8 cellular contexts compared by ENCODE assay signal in genomic region chr19:37906868-37907734, GRCh38. TPM values are rescaled to one million over a fixed set of nuclear protein-coding genes. Genes with fewer than 3 reads are reported as not detected.
A peak's percentile ranks its signal among the peaks of the same experiment; 100 is the strongest.
DNase-seq lines count a peak whose midpoint lies in the region; ATAC-seq and TF ChIP-seq lines count a peak whose summit lies in the region.

Gene SIPA1L3 (plus strand): TSS chr19:37907208. CDS start chr19:38081566, 174,358 bp downstream.

- H3K27ac ChIP-seq in OCI-LY3 (ENCODE audit: low read length), result peak within 1 kb of the TSS; percentile 71

- H3K9me3 ChIP-seq in OCI-LY3 (ENCODE audit: insufficient read depth, low read length) (no peaks in the 10 kb centered on the region), mononuclear cell (ENCODE audit: low read depth, low read length) (no peaks in the 10 kb centered on the region)

- H3K4me2 ChIP-seq in OCI-LY3 (ENCODE audit: low read length), result peak within 1 kb of the TSS; percentile 88

- no peaks in the 10 kb centered on the region for H3K27me3 ChIP-seq in OCI-LY3 (ENCODE audit: low read depth, low read length)
- no peaks in the 10 kb centered on the region for H3K27me3 ChIP-seq in mononuclear cell (ENCODE audit: insufficient read depth, low read length)

- peak within 1 kb of the TSS; percentile 86 for H2AFZ ChIP-seq in OCI-LY3 (ENCODE audit: low read depth, low read length)

- 0 out of 2 replicates have a peak, but pooled peaks cover 3% of the 10 kb centered on the region for H4K20me1 ChIP-seq in OCI-LY3 (ENCODE audit: insufficient read depth, low read length)

- H3K36me3 ChIP-seq in OCI-LY3 (replicated peaks; ENCODE audit: low read depth, low read length), result no peaks in the 10 kb centered on the region

- DNase-seq in D341Med (ENCODE audit: low spot score) (peak; percentile 91), HuH-7 (ENCODE audit: low spot score) (peak; percentile 94), activated T-cell treated with anti-CD3 and anti-CD28 coated beads for 1 hour (ENCODE audit: low read depth) (peak; percentile 88), epidermal melanocyte (ENCODE audit: insufficient read length, low spot score) (peak; percentile 88)
- peak; percentile 91 for DNase-seq in stimulated activated CD8-positive, alpha-beta memory T cell treated with anti-CD3 and anti-CD28 coated beads, Interleukin-4, amount 100 ng/mL, for 24 hours (ENCODE audit: low read depth)

- H3K4me3 ChIP-seq in OCI-LY3 (ENCODE audit: low read length) (peak within 1 kb of the TSS; percentile 80), mononuclear cell (ENCODE audit: low read length) (peak within 1 kb of the TSS; percentile 89)

- H3K4me1 ChIP-seq in OCI-LY3 (ENCODE audit: low read length) (peaks cover 18% of the 10 kb centered on the region), mononuclear cell (ENCODE audit: insufficient read depth, low read length) (peaks cover 41% of the 10 kb centered on the region)

- peak; percentile 72 for ATAC-seq in GM21515 (IDR thresholded peaks at IDR 0.05; ENCODE audit: unreplicated experiment)

- TF ChIP-seq CTCF in OCI-LY3 (IDR thresholded peaks at IDR 0.05; ENCODE audit: low read depth, low read length), result no peak

- H3K79me2 ChIP-seq in OCI-LY3 (ENCODE audit: low read length), result peaks cover 28% of the 10 kb centered on the region

- peak within 1 kb of the TSS; percentile 78 for H3K9ac ChIP-seq in OCI-LY3 (ENCODE audit: low read length)

RNA-seq across cellular contexts. Expression of gene SIPA1L3, which starts in this region (rescaled TPM):
- total RNA-seq in mononuclear cell, result 12.8 TPM

Comparison
In these comparisons a context has a peak if more than half of its experiments do, and no peak if none do; other contexts are left out.
1. Peak in every context shown above with its lines: DNase-seq, ATAC-seq, H3K4me3 ChIP-seq and H3K27ac ChIP-seq.